Comparison of ENCODE assay signal across 8 cellular contexts in the genomic region with DNA sequence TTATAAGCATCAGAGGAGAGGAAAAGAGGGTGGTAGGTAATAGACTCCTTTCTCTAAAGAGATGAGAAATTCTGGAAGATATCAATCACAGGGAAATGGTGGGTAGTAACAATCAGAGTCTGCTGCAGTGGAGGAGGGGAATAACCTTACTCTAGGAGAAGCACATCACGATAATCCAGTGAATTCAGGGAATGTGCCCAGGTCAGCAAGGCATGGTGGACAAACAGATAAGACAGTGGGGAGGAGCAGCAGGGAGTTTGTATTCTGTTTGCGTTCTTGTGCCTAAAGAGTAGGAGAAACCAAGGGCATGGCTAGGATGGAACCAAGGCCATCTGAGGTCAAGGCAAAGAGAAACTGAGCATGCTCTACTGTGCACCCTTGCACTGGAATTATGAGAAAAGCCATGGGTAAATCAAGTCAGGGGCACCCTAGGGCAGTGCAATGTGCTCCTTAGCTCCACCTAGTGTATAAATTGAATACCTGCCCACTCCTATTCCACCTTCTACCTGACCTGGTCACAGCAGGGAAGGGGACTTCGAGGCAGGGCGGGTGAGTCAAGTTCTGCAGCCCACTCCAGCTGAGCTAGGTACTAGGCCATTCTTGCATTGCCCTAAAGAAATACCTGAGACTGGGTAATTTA. TPM values are rescaled to one million over a fixed set of nuclear protein-coding genes. Genes with fewer than 3 reads are reported as not detected.
DNase-seq lines count a peak whose midpoint lies in the region; ATAC-seq, FAIRE-seq and TF ChIP-seq lines count a peak whose summit lies in the region.

No MANE protein-coding gene starts in this region.

- TF ChIP-seq POLR2A in esophagus muscularis mucosa (IDR thresholded peaks at IDR 0.05; ENCODE audit: low read depth) = no peak

- H3K9me3 ChIP-seq in AG04450 (ENCODE audit: control insufficient read depth, insufficient read depth, low read length) = peaks cover 3% of the 10 kb centered on the region; the same call in 1 of the 2 replicates
- H3K9me3 ChIP-seq in OCI-LY7 (ENCODE audit: low read length) = no peaks in the 10 kb centered on the region
- H3K9me3 ChIP-seq in left ventricle myocardium inferior (replicated peaks) = no peaks in the 10 kb centered on the region
- H3K9me3 ChIP-seq in esophagus muscularis mucosa = no peaks in the 10 kb centered on the region

- TF ChIP-seq CTCF in AG04450 (IDR thresholded peaks at IDR 0.05; ENCODE audit: low read depth, low read length) = peak; percentile 27
- peak; percentile 79 for TF ChIP-seq CTCF in OCI-LY7 (conservative IDR thresholded peaks at IDR 0.05; ENCODE audit: low read length)
- TF ChIP-seq CTCF in left ventricle myocardium inferior (IDR thresholded peaks at IDR 0.05; ENCODE audit: borderline replicate concordance) = peak; percentile 39
- peak in 1 of 3 experiments; percentile 9 for TF ChIP-seq CTCF in esophagus muscularis mucosa (IDR thresholded peaks at IDR 0.05)

- DNase-seq in AG04450 (ENCODE audit: low read depth, low spot score) (no peak), GM19239 (ENCODE audit: insufficient read length, low spot score) (peak; percentile 4), OCI-LY7 (ENCODE audit: low spot score) (peak; percentile 15), left ventricle myocardium inferior (no peak), esophagus muscularis mucosa (ENCODE audit: extremely low spot score) (no peak), DMS79 (lab: John Stamatoyannopoulos, UW) (no peak), NCI-H187 (lab: John Stamatoyannopoulos, UW) (no peak)

- H3K4me1 ChIP-seq in OCI-LY7 (ENCODE audit: insufficient read depth, low read length, poor library complexity, severe bottlenecking) = peaks cover 6% of the 10 kb centered on the region
- H3K4me1 ChIP-seq in left ventricle myocardium inferior = peaks cover 42% of the 10 kb centered on the region
- H3K4me1 ChIP-seq in esophagus muscularis mucosa = peaks cover 0 to 6% (median 0%) of the 10 kb centered on the region in 4 donors

- H3K4me2 ChIP-seq in OCI-LY7 (ENCODE audit: low read length) = no peak overlapping the region

- no peaks in the 10 kb centered on the region for H4K20me1 ChIP-seq in OCI-LY7 (ENCODE audit: insufficient read depth, low read length)

- no TSS peak for BruUV-seq in OCI-LY7 (replicated peaks; lab: Mats Ljungman, UMichigan)

- POLR2A ChIA-PET in AG04450 (lab: Yijun Ruan, JAX) (no interaction called here), OCI-LY7 (lab: Charles Lee) (interaction anchor here (0.6 to 1.4 kb wide), 4 partner anchors 14 to 330 kb away, joined by 3 to 5 read pairs (median 3); no protein-coding TSS in a partner anchor)

- no peaks in the 10 kb centered on the region for H3K36me3 ChIP-seq in OCI-LY7 (ENCODE audit: insufficient read depth, low read length)
- H3K36me3 ChIP-seq in left ventricle myocardium inferior = no peaks in the 10 kb centered on the region
- no peaks in the 10 kb centered on the region for H3K36me3 ChIP-seq in esophagus muscularis mucosa

- TF ChIP-seq EP300 in esophagus muscularis mucosa (IDR thresholded peaks at IDR 0.05) = no peak

- CTCF ChIA-PET in AG04450 (lab: Charles Lee) (interaction anchor here (1.7 kb wide), 1 partner anchor 9 kb away, joined by 9 read pairs; no protein-coding TSS in a partner anchor), OCI-LY7 (lab: Charles Lee; ENCODE audit: unreplicated experiment) (no interaction called here)

- WGBS in esophagus muscularis mucosa = 80% methylated on average over 4 of the region's 4 CpGs

- H3K27me3 ChIP-seq in AG04450 (ENCODE audit: control insufficient read depth, insufficient read depth, low read length) = peaks cover 12% of the 10 kb centered on the region
- no peaks in the 10 kb centered on the region for H3K27me3 ChIP-seq in left ventricle myocardium inferior (ENCODE audit: low read depth)
- H3K27me3 ChIP-seq in esophagus muscularis mucosa = no peaks in the 10 kb centered on the region

- H3K4me3 ChIP-seq in AG04450 (ENCODE audit: low read depth, low read length) (no peak overlapping the region), OCI-LY7 (ENCODE audit: low read depth, low read length, poor library complexity, severe bottlenecking) (no peak overlapping the region), left ventricle myocardium inferior (no peak overlapping the region), esophagus muscularis mucosa (no peak overlapping the region)

- intact Hi-C loops in OCI-LY7 (cut with micrococcal nuclease; ENCODE audit: unreplicated experiment) (no loop called here), left ventricle myocardium inferior (cut with micrococcal nuclease) (no loop called here), esophagus muscularis mucosa (cut with DNase I) (no loop called here)

- H3K27ac ChIP-seq in AG04450 (ENCODE audit: low read depth, low read length) = no peak overlapping the region
- H3K27ac ChIP-seq in OCI-LY7 (ENCODE audit: low read depth, low read length, poor library complexity, severe bottlenecking) = no peak overlapping the region
- H3K27ac ChIP-seq in left ventricle myocardium inferior (replicated peaks) = no peak overlapping the region
- no peak overlapping the region for H3K27ac ChIP-seq in esophagus muscularis mucosa (replicated peaks in 1 of 4)

- no peaks in the 10 kb centered on the region for H3K9me2 ChIP-seq in OCI-LY7 (ENCODE audit: insufficient read depth, low read length)

- peak; percentile 78 for FAIRE-seq in GM19239 (lab: Jason Lieb, UNC)

- H2AFZ ChIP-seq in OCI-LY7 (ENCODE audit: low read length) = no peak overlapping the region

- ATAC-seq in GM21576 (IDR thresholded peaks at IDR 0.05; ENCODE audit: unreplicated experiment) = no peak

- no peaks in the 10 kb centered on the region for H3K79me2 ChIP-seq in OCI-LY7 (ENCODE audit: insufficient read depth, low read depth, low read length)

RNA-seq across cellular contexts. Expression of a gene that starts 31.6 kb away (rescaled TPM):
- polyA plus RNA-seq in AG04450 (2011; rRNA removed) = 0.14 TPM in 1 of 2 replicates, not detected in the other
- not detected in 2 replicates for polyA minus RNA-seq in AG04450 (2011; rRNA and poly(A)+ RNA removed)
- total RNA-seq in OCI-LY7 (2014; rRNA removed; shearing (Covaris generic)) = 2.4 TPM in 1 of 2 replicates, not detected in the other
- 1.1 and 2.6 TPM in 2 replicates for total RNA-seq in OCI-LY7 (2022)
- total RNA-seq in left ventricle myocardium inferior = 269 TPM
- 10 to 100 TPM in 2 of 4 donors, 1 to 10 TPM in 2; 7.5 to 13.0 (median 10.3) TPM for total RNA-seq in esophagus muscularis mucosa

Comparison
In these comparisons a context has a peak if more than half of its experiments do, and no peak if none do; other contexts are left out.
1. DNase-seq: peak in GM19239 (single experiment) and OCI-LY7 (single experiment); none in AG04450 (single experiment), left ventricle myocardium inferior (single experiment), esophagus muscularis mucosa (single experiment), DMS79 (single experiment) and NCI-H187 (0 of 2).
2. RNA of a gene that starts 31.6 kb away (total RNA-seq): 269 TPM in left ventricle myocardium inferior (single experiment); 7.5 to 13.0 TPM in esophagus muscularis mucosa and 1.1 to 2.6 TPM in OCI-LY7; every median in the first group is over 10 times any median in the second.